ENCODE assay signal across 26 cellular contexts in genomic region chr5:147162740-147163139, GRCh38.
"Had no signal": no experiment of that assay in that cellular context is flagged by ENCODE, and none has a peak within 500 bp of the region (broad histone marks: within the 10 kb centered on the region; RNA-seq: fewer than 3 reads in every experiment).

No MANE protein-coding gene starts in this region.

- H3K9me3 ChIP-seq: esophagus squamous epithelium, lower lobe of right lung, prostate gland, right atrium auricular region, suprapubic skin, transverse colon, upper lobe of right lung, uterus had no signal

- H3K4me3 ChIP-seq: coronary artery, esophagus squamous epithelium, heart right ventricle, lower lobe of right lung, prostate gland, right atrium auricular region, smooth muscle cell, suprapubic skin, transverse colon, upper lobe of right lung, uterus had no signal

- DNase-seq: dermis blood vessel endothelial cell; effector memory CD8-positive, alpha-beta T cell; erythroblast; esophagus squamous epithelium; foreskin melanocyte; glutamatergic neuron; heart right ventricle; left ventricle myocardium superior; lower lobe of right lung; natural killer cell; stimulated activated CD4-positive, alpha-beta T cell treated with anti-CD3 and anti-CD28 coated beads, Interleukin-12 subunit alpha, Interleukin-12 subunit beta, amount 100 ng/mL, for 4 hours; stimulated activated CD4-positive, alpha-beta T cell treated with anti-CD3 and anti-CD28 coated beads, Interleukin-1b, Interleukin-23, amount 100 ng/mL, for 48 hours; stimulated activated CD4-positive, alpha-beta T cell treated with anti-CD3 and anti-CD28 coated beads, Interleukin-4, amount 100 ng/mL, for 1 hour; stimulated activated CD8-positive, alpha-beta memory T cell treated with anti-CD3 and anti-CD28 coated beads, Interleukin-4, amount 100 ng/mL, for 48 hours; stimulated activated naive CD4-positive, alpha-beta T cell; stimulated activated naive CD8-positive, alpha-beta T cell treated with anti-CD3 and anti-CD28 coated beads, Interleukin-15, amount 100 ng/mL, for 72 hours; transverse colon; upper lobe of right lung; uterus had no signal

- H3K27ac Mint-ChIP-seq: effector memory CD8-positive, alpha-beta T cell; natural killer cell; stimulated activated naive CD8-positive, alpha-beta T cell treated with anti-CD3 and anti-CD28 coated beads, Interleukin-15, amount 100 ng/mL, for 72 hours had no signal

- H3K4me1 ChIP-seq: esophagus squamous epithelium, lower lobe of right lung, prostate gland, right atrium auricular region, suprapubic skin, upper lobe of right lung, uterus had no signal

- H3K36me3 ChIP-seq: esophagus squamous epithelium, heart right ventricle, lower lobe of right lung, prostate gland, right atrium auricular region, suprapubic skin, transverse colon, upper lobe of right lung, uterus had no signal

- H3K9me3 Mint-ChIP-seq: effector memory CD8-positive, alpha-beta T cell; natural killer cell; stimulated activated naive CD8-positive, alpha-beta T cell treated with anti-CD3 and anti-CD28 coated beads, Interleukin-15, amount 100 ng/mL, for 72 hours had no signal

- H3K4me3 Mint-ChIP-seq: effector memory CD8-positive, alpha-beta T cell; natural killer cell; neural crest cell; stimulated activated naive CD8-positive, alpha-beta T cell treated with anti-CD3 and anti-CD28 coated beads, Interleukin-15, amount 100 ng/mL, for 72 hours had no signal

- H3K27ac ChIP-seq: coronary artery, esophagus squamous epithelium, heart right ventricle, lower lobe of right lung, prostate gland, right atrium auricular region, suprapubic skin, transverse colon, upper lobe of right lung, uterus had no signal

- H3K36me3 Mint-ChIP-seq: natural killer cell had no signal

- H3K27me3 ChIP-seq: esophagus squamous epithelium, heart right ventricle, right atrium auricular region, suprapubic skin, transverse colon, upper lobe of right lung, uterus had no signal

- H3K4me2 ChIP-seq: smooth muscle cell had no signal

- H3K4me1 Mint-ChIP-seq: natural killer cell; stimulated activated naive CD8-positive, alpha-beta T cell treated with anti-CD3 and anti-CD28 coated beads, Interleukin-15, amount 100 ng/mL, for 72 hours had no signal

- ATAC-seq: effector memory CD8-positive, alpha-beta T cell; heart right ventricle; left ventricle myocardium superior; lower lobe of right lung; natural killer cell; sciatic nerve; stimulated activated naive CD8-positive, alpha-beta T cell treated with anti-CD3 and anti-CD28 coated beads, Interleukin-15, amount 100 ng/mL, for 72 hours; upper lobe of right lung had no signal
